ENCODE assay signal across 1 cellular context in the genomic region with DNA sequence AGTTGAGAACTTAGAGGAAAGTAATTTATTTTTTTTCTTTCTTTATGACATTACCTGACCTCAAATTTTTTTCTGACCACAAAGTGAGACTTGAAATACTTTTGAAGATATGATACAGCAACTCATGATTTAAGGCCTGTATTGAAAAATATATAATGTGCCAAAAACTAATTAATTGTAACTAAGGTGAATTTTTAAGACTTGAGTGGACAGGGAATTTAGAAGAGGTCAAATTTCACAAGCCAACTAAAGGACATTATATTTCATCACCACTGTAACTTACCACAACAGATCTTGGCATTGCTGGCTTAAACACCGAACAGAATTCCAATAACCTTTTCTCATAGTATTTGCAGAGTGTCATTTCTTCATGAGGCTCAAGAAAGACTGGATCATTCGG.
TF ChIP-seq lines count a peak whose summit lies in the region.

No MANE protein-coding gene starts in this region.

TF ChIP-seq in K562, 482 proteins besides CTCF, POLR2A, EP300 and RAD21:
- TF ChIP-seq RBM34 (IDR thresholded peaks at IDR 0.05; ENCODE audit: borderline replicate concordance, insufficient read depth, low read length), result no peak
- TF ChIP-seq SOX6 (IDR thresholded peaks at IDR 0.05), result no peak
- no peak for TF ChIP-seq TSHZ1 (CRISPR knock-in tag; IDR thresholded peaks at IDR 0.05)
- TF ChIP-seq TCF7 (IDR thresholded peaks at IDR 0.05; ENCODE audit: borderline replicate concordance), result no peak
- no peak for TF ChIP-seq IRF9 (tag; IDR thresholded peaks at IDR 0.05)
- TF ChIP-seq ZNF57 (CRISPR knock-in tag; IDR thresholded peaks at IDR 0.05), result no peak
- no peak for TF ChIP-seq ZNF143 (CRISPR knock-in tag; IDR thresholded peaks at IDR 0.05)
- no peak for TF ChIP-seq ZC3H11A (IDR thresholded peaks at IDR 0.05; ENCODE audit: low read depth, low read length)
- TF ChIP-seq NR2C2 (CRISPR knock-in tag; IDR thresholded peaks at IDR 0.05), result no peak
- no peak for TF ChIP-seq NR2C2 (tag; IDR thresholded peaks at IDR 0.05)
TF ChIP-seq in K562: peak in this region for 0.
